Comparison of ENCODE assay signal across 8 cellular contexts in the genomic region with DNA sequence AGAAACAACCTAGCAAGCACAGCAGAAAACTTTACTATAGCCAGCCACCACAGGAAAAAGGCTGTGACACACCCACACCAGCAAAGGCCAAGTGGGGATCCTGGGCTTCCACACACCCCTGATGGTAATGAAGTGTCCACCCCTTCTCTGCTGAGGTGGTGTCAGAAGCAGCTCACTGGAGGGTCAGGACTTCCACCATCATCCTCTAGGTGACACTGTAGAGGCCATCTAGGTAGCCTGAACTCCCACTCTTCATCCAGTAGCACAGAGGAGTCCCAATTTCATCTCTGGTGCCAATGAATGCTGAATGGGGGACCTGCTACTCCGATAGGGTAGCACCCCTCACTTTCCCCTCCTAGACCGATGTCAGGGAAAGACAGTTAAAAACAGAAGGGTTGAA.
DNase-seq lines count a peak whose midpoint lies in the region; TF ChIP-seq lines count a peak whose summit lies in the region.

No MANE protein-coding gene starts in this region.

- H3K4me3 ChIP-seq in Jurkat, Clone E6-1 (ENCODE audit: low read length): no peak overlapping the region
- no peak overlapping the region for H3K4me3 ChIP-seq in brain microvascular endothelial cell (ENCODE audit: low read depth, low read length)

- H3K27me3 ChIP-seq in brain microvascular endothelial cell (replicated peaks): no peaks in the 10 kb centered on the region

- DNase-seq in H4 (ENCODE audit: low spot score) (peak; percentile 49), brain microvascular endothelial cell (peak; percentile 14), renal cortical epithelial cell (ENCODE audit: low read depth) (peak; percentile 40), NCI-H2227 (lab: John Stamatoyannopoulos, UW; ENCODE audit: unreplicated experiment) (no peak), T-helper 9 cell (no peak), middle frontal gyrus (ENCODE audit: extremely low spot score, low spot score) (no peak)
- peak; percentile 9 for DNase-seq in Jurkat, Clone E6-1 (ENCODE audit: low read depth, low spot score)

- in situ Hi-C loops in brain microvascular endothelial cell (cut with HindIII; ENCODE audit: low pct_ligation_motif_present, low sequenced_read_pairs): no loop called here

- TF ChIP-seq CTCF in GM12874 (IDR thresholded peaks at IDR 0.05; ENCODE audit: insufficient read depth, low read depth, low read length): peak; percentile 92
- TF ChIP-seq CTCF in brain microvascular endothelial cell (IDR thresholded peaks at IDR 0.05; ENCODE audit: low read depth, low read length, missing control alignments): peak; percentile 70

- no peak overlapping the region for H3K27ac ChIP-seq in brain microvascular endothelial cell

- H3K36me3 ChIP-seq in brain microvascular endothelial cell (replicated peaks): no peaks in the 10 kb centered on the region

Comparison
In these comparisons a context has a peak if more than half of its experiments do, and no peak if none do; other contexts are left out.
1. DNase-seq: peak in H4 (single experiment), Jurkat, Clone E6-1 (single experiment), brain microvascular endothelial cell (single experiment) and renal cortical epithelial cell (single experiment); none in NCI-H2227 (single experiment), T-helper 9 cell (single experiment) and middle frontal gyrus (single experiment).